ENCODE assay signal across 21 cellular contexts in genomic region chr5:159630545-159630944, GRCh38.
A peak's percentile ranks its signal among the peaks of the same experiment; 100 is the strongest.
DNase-seq lines count a peak whose midpoint lies in the region; ATAC-seq, FAIRE-seq and TF ChIP-seq lines count a peak whose summit lies in the region.
"Had no signal": no experiment of that assay in that cellular context is flagged by ENCODE, and none has a peak within 500 bp of the region (broad histone marks: within the 10 kb centered on the region; RNA-seq: fewer than 3 reads in every experiment).

No MANE protein-coding gene starts in this region.

- H4K91ac ChIP-seq in IMR-90 (ENCODE audit: insufficient read depth, low read depth, low read length): no peak overlapping the region

- no peak overlapping the region for H3K14ac ChIP-seq in IMR-90 (replicated peaks; ENCODE audit: low read depth, low read length)

- TF ChIP-seq CTCF in A549 (IDR thresholded peaks at IDR 0.05) (no peak), IMR-90 (conservative IDR thresholded peaks at IDR 0.05; ENCODE audit: low read depth, low read length) (no peak)

- WGBS in A549 (ENCODE audit: missing lambda C conversion rate): 31% methylated on average over 2 of the region's 2 CpGs
- WGBS in IMR-90 (ENCODE audit: extremely low coverage in 2 of 2, insufficient read length in 1 of 2), 2 experiments: no CpG with 5 or more reads among the region's 2 CpGs

- DNase-seq in A549 (ENCODE audit: low read depth in 1 of 2, low spot score in 1 of 2) (no peak), IMR-90 (no peak), memory B cell (ENCODE audit: low spot score in 2 of 2) (no peak), SJCRH30 (no peak)
- no peak for DNase-seq in activated CD8-positive, alpha-beta memory T cell treated with anti-CD3 and anti-CD28 coated beads, Interleukin-2, amount 50 U/mL, for 48 hours
- DNase-seq: 8988T; AML-193; Caco-2; Calu3; CD4-positive, alpha-beta T cell; CD8-positive, alpha-beta T cell; DMS79 treated with DMSO at 0.1 percent for 48 hours; GF-D8 had no signal

- no peak overlapping the region for H3K18ac ChIP-seq in IMR-90 (ENCODE audit: low read depth, low read length)

- no peak overlapping the region for H2AK9ac ChIP-seq in IMR-90 (replicated peaks; ENCODE audit: low read depth, low read length, poor library complexity)

- in situ Hi-C loops in IMR-90 (cut with MboI; ENCODE audit: low sequenced_read_pairs): no loop called here

- POLR2A ChIA-PET in A549 (lab: Yijun Ruan, JAX) (no interaction called here), IMR-90 (lab: Charles Lee; ENCODE audit: unreplicated experiment) (no interaction called here)

- TF ChIP-seq RAD21 in A549 (conservative IDR thresholded peaks at IDR 0.05 in 1 of 2, IDR thresholded peaks at IDR 0.05 in 1 of 2) (no peak), IMR-90 (IDR thresholded peaks at IDR 0.05; ENCODE audit: low read length) (no peak)

- H3K23ac ChIP-seq in IMR-90 (ENCODE audit: low read depth, low read length): no peak overlapping the region

- no peak overlapping the region for H2BK20ac ChIP-seq in IMR-90 (ENCODE audit: low read depth, low read length)

- H3K4me3 ChIP-seq in A549: no peak overlapping the region
- no peak overlapping the region for H3K4me3 ChIP-seq in IMR-90 (ENCODE audit: insufficient read depth, low read depth, low read length)
- H3K4me3 ChIP-seq in SJCRH30: no peak overlapping the region
- H3K4me3 ChIP-seq: BLaER1 treated with 17β-estradiol and CSF1 and Interleukin-3, amounts not matched to agents 10 nM and 100 nM had no signal

- H2BK120ac ChIP-seq in IMR-90 (ENCODE audit: low read depth, low read length): no peak overlapping the region

- peaks cover 10% of the 10 kb centered on the region for H3K27me3 ChIP-seq in IMR-90 (ENCODE audit: control insufficient read depth, insufficient read depth, low read length)
- H3K27me3 ChIP-seq in SJCRH30: no peaks in the 10 kb centered on the region
- H3K27me3 ChIP-seq: BLaER1 treated with 17β-estradiol and CSF1 and Interleukin-3, amounts not matched to agents 10 nM and 100 nM had no signal

- H3K27ac Mint-ChIP-seq in memory B cell: peak overlapping the region; percentile 1
- H3K27ac Mint-ChIP-seq: B cell; CD4-positive, alpha-beta T cell; CD8-positive, alpha-beta T cell had no signal

- no peaks in the 10 kb centered on the region for H3K4me1 Mint-ChIP-seq in memory B cell
- H3K4me1 Mint-ChIP-seq: B cell had no signal

- H3K4me2 ChIP-seq in A549 (no peak overlapping the region), IMR-90 (ENCODE audit: low read depth, low read length) (no peak overlapping the region)
- H3K4me2 ChIP-seq: BLaER1 treated with 17β-estradiol and CSF1 and Interleukin-3, amounts not matched to agents 10 nM and 100 nM had no signal

- H3K27ac ChIP-seq in A549 (no peak overlapping the region), IMR-90 (ENCODE audit: insufficient read depth, low read length) (no peak overlapping the region), SJCRH30 (no peak overlapping the region)
- H3K27ac ChIP-seq: BLaER1 treated with 17β-estradiol and CSF1 and Interleukin-3, amounts not matched to agents 10 nM and 100 nM; C4-2B had no signal

- H2BK5ac ChIP-seq in IMR-90 (ENCODE audit: low read depth, low read length, poor library complexity, severe bottlenecking): no peak overlapping the region

- no peak overlapping the region for H3K4me3 Mint-ChIP-seq in memory B cell
- H3K4me3 Mint-ChIP-seq: B cell; CD4-positive, alpha-beta T cell; CD8-positive, alpha-beta T cell had no signal

- H2AK5ac ChIP-seq in IMR-90 (ENCODE audit: low read depth, low read length): no peak overlapping the region

- H3K36me3 Mint-ChIP-seq in memory B cell: no peaks in the 10 kb centered on the region
- H3K36me3 Mint-ChIP-seq: CD8-positive, alpha-beta T cell had no signal

- H3K4me1 ChIP-seq in A549: no peaks in the 10 kb centered on the region
- no peaks in the 10 kb centered on the region for H3K4me1 ChIP-seq in IMR-90 (ENCODE audit: control insufficient read depth, insufficient read depth, low read length)
- H3K4me1 ChIP-seq in SJCRH30: no peaks in the 10 kb centered on the region
- H3K4me1 ChIP-seq: BLaER1 treated with 17β-estradiol and CSF1 and Interleukin-3, amounts not matched to agents 10 nM and 100 nM; Caco-2 had no signal

- no peaks in the 10 kb centered on the region for H3K9me1 ChIP-seq in IMR-90 (ENCODE audit: insufficient read depth, low read length)

- dilution Hi-C loops in IMR-90 (cut with HindIII; ENCODE audit: low sequenced_read_pairs, unreplicated experiment): no loop called here

- H3K9me3 ChIP-seq in A549 (0 out of 3 replicates have a peak, but pooled peaks cover 2% of the 10 kb centered on the region), IMR-90 (ENCODE audit: control insufficient read depth, insufficient read depth, low read length) (no peaks in the 10 kb centered on the region), SJCRH30 (replicated peaks) (no peaks in the 10 kb centered on the region)

- no peak for TF ChIP-seq POLR2A in A549 (IDR thresholded peaks at IDR 0.05; ENCODE audit: low read length)
- TF ChIP-seq POLR2A in IMR-90 (IDR thresholded peaks at IDR 0.05; ENCODE audit: low read depth, low read length): no peak

- peaks cover 1% of the 10 kb centered on the region for H3K27me3 Mint-ChIP-seq in memory B cell

- no peak overlapping the region for H4K5ac ChIP-seq in IMR-90 (ENCODE audit: low read depth, low read length)

- H3K9ac ChIP-seq in IMR-90 (ENCODE audit: low read depth, low read length): no peak overlapping the region
- H3K9ac ChIP-seq: BLaER1 treated with 17β-estradiol and CSF1 and Interleukin-3, amounts not matched to agents 10 nM and 100 nM had no signal

- ATAC-seq in A549 (no peak), IMR-90 (ENCODE audit: low read depth) (no peak), memory B cell (ENCODE audit: low read depth) (no peak)
- ATAC-seq: CD8-positive, alpha-beta T cell had no signal

- no peak for TF ChIP-seq EP300 in A549 (IDR thresholded peaks at IDR 0.05)

- no peaks in the 10 kb centered on the region for H3K36me3 ChIP-seq in IMR-90 (ENCODE audit: control insufficient read depth, insufficient read depth, low read length)
- no peaks in the 10 kb centered on the region for H3K36me3 ChIP-seq in SJCRH30
- H3K36me3 ChIP-seq: BLaER1 treated with 17β-estradiol and CSF1 and Interleukin-3, amounts not matched to agents 10 nM and 100 nM had no signal

- no peaks in the 10 kb centered on the region for H4K20me1 ChIP-seq in IMR-90 (ENCODE audit: insufficient read depth, low read length)
- H4K20me1 ChIP-seq: BLaER1 treated with 17β-estradiol and CSF1 and Interleukin-3, amounts not matched to agents 10 nM and 100 nM had no signal

- H3K9me3 Mint-ChIP-seq in memory B cell: peaks cover 1% of the 10 kb centered on the region
- H3K9me3 Mint-ChIP-seq: CD8-positive, alpha-beta T cell had no signal

- no peaks in the 10 kb centered on the region for H3K79me1 ChIP-seq in IMR-90 (ENCODE audit: low read depth in 1 of 2, low read length in 2 of 2)

- H2AFZ ChIP-seq in IMR-90 (replicated peaks; ENCODE audit: low read length, poor library complexity): no peak overlapping the region

- BruUV-seq in IMR-90 (replicated peaks; lab: Mats Ljungman, UMichigan): no TSS peak

- intact Hi-C loops in IMR-90 (cut with micrococcal nuclease): no loop called here

- CTCF ChIA-PET in A549 (lab: Yijun Ruan, JAX): no interaction called here
- CTCF ChIA-PET in IMR-90 (lab: Yijun Ruan, JAX): no interaction called here

- H3K4ac ChIP-seq in IMR-90 (ENCODE audit: low read depth, low read length): no peak overlapping the region

- no peak overlapping the region for H4K8ac ChIP-seq in IMR-90 (ENCODE audit: low read depth in 2 of 2, low read length in 2 of 2)

- H3K56ac ChIP-seq in IMR-90 (ENCODE audit: extremely low read depth, insufficient read depth, low read length): no peak overlapping the region

- no peak for FAIRE-seq in A549 (lab: Jason Lieb, UNC)
- FAIRE-seq: A204.1, D721Med, G401.6, GM12891, GM19239 had no signal

- no peak overlapping the region for H2BK15ac ChIP-seq in IMR-90 (ENCODE audit: low read depth, low read length)

TF ChIP-seq in A549, 52 proteins besides CTCF, POLR2A, EP300 and RAD21:
- TF ChIP-seq RFX5 (IDR thresholded peaks at IDR 0.05): no peak
- TF ChIP-seq MAFK (IDR thresholded peaks at IDR 0.05; ENCODE audit: partially characterized antibody): peak; percentile 32
- TF ChIP-seq NFE2L2 (conservative IDR thresholded peaks at IDR 0.05; ENCODE audit: low read length): peak; percentile 83

TF ChIP-seq in IMR-90, 13 proteins besides CTCF, POLR2A, EP300 and RAD21:
- TF ChIP-seq NFE2L2 (IDR thresholded peaks at IDR 0.05; ENCODE audit: low read depth, low read length) (peak; percentile 44; the same call in 1 of the 2 replicates), FOS (IDR thresholded peaks at IDR 0.05; ENCODE audit: low read depth, low read length) (no peak)
